Comparison of ENCODE assay signal across 2 cellular contexts in genomic region chr10:71751515-71752224, GRCh38.
TF ChIP-seq lines count a peak whose summit lies in the region.

No MANE protein-coding gene starts in this region.

TF ChIP-seq in liver, 16 proteins besides CTCF, POLR2A, EP300 and RAD21:
- TF ChIP-seq JUND (IDR thresholded peaks at IDR 0.05) = no peak
- TF ChIP-seq NR2F2 (IDR thresholded peaks at IDR 0.05) = peak; percentile 5
- TF ChIP-seq EGR1 (IDR thresholded peaks at IDR 0.05; ENCODE audit: low read depth in 2 of 2) = no peak

TF ChIP-seq in HepG2, 621 proteins besides CTCF, POLR2A, EP300 and RAD21:
- TF ChIP-seq MBD4 (IDR thresholded peaks at IDR 0.05; ENCODE audit: borderline replicate concordance, low read length) = no peak
- TF ChIP-seq ZNF33A (CRISPR knock-in tag; IDR thresholded peaks at IDR 0.05; ENCODE audit: borderline replicate concordance) = no peak
- no peak for TF ChIP-seq MYPOP (CRISPR knock-in tag; IDR thresholded peaks at IDR 0.05)
- TF ChIP-seq TBP (CRISPR knock-in tag; IDR thresholded peaks at IDR 0.05) = no peak
- TF ChIP-seq ZNF501 (CRISPR knock-in tag; IDR thresholded peaks at IDR 0.05) = no peak
- no peak for TF ChIP-seq ZNF281 (CRISPR knock-in tag; IDR thresholded peaks at IDR 0.05; ENCODE audit: borderline replicate concordance)
- TF ChIP-seq ZNF883 (CRISPR knock-in tag; IDR thresholded peaks at IDR 0.05; ENCODE audit: not compliant biosample characterization) = no peak
- no peak for TF ChIP-seq KDM3A (CRISPR knock-in tag; IDR thresholded peaks at IDR 0.05; ENCODE audit: low read depth)
- no peak for TF ChIP-seq SRSF9 (IDR thresholded peaks at IDR 0.05; ENCODE audit: borderline replicate concordance, insufficient read depth, low read depth, low read length, poor library complexity, severe bottlenecking)
- TF ChIP-seq KLF9 (CRISPR knock-in tag; IDR thresholded peaks at IDR 0.05; ENCODE audit: low read depth) = no peak
- TF ChIP-seq AKAP8 (CRISPR knock-in tag; IDR thresholded peaks at IDR 0.05) = no peak
